In the genomic region with DNA sequence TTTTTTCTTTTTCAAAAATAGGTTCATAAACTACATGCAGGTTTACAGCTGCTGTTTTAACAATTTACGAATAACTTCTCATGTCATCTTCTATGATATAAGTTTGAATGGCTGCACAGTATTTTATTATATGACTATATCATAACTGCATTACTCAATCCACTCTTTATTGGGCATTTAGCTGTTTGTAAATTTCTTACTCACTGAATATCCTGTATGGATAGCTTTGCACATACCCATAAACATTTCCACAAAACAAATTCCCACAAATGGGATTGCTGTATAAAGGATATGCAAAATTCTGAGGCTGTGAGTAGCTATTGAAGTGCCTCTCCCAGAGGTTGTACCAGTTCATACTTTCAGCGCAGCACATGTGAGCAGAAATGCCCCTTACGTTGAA, we compare ENCODE assay signal across 7 cellular contexts.
"Had no signal": no experiment of that assay in that cellular context is flagged by ENCODE, and none has a peak within 500 bp of the region (broad histone marks: within the 10 kb centered on the region; RNA-seq: fewer than 3 reads in every experiment).

No MANE protein-coding gene starts in this region.

- H3K4me3 ChIP-seq: GM23248, HAP-1 had no signal

- H3K4me3 Mint-ChIP-seq: HFFc6 had no signal

- H3K27ac Mint-ChIP-seq: HFFc6 had no signal

- H3K9me3 ChIP-seq: HAP-1 had no signal

- H3K27ac ChIP-seq: GM23248 had no signal

- H3K4me1 ChIP-seq: HAP-1 had no signal

- H3K9me3 Mint-ChIP-seq: HFFc6 had no signal

- ATAC-seq: HCT116 had no signal

- DNase-seq: GM23248, GOT3, H7, HFFc6, IMR-90 had no signal

- H3K36me3 ChIP-seq: HAP-1 had no signal
